Comparison of ENCODE assay signal across 1 cellular context in genomic region chr3:57691411-57692133, GRCh38.
TF ChIP-seq lines count a peak whose summit lies in the region.

No MANE protein-coding gene starts in this region.

TF ChIP-seq in H1, 55 proteins besides CTCF, POLR2A, EP300 and RAD21 (continued from another document):
- TF ChIP-seq CHD7 (IDR thresholded peaks at IDR 0.05; ENCODE audit: insufficient replicate concordance, low read length) (no peak), SIRT6 (IDR thresholded peaks at IDR 0.05; ENCODE audit: low read length) (no peak), YY1 (IDR thresholded peaks at IDR 0.05; ENCODE audit: low read depth, low read length) (no peak), SP1 (IDR thresholded peaks at IDR 0.05; ENCODE audit: low read depth, low read length) (no peak), USF2 (IDR thresholded peaks at IDR 0.05; ENCODE audit: low read length) (no peak), BCL11A (IDR thresholded peaks at IDR 0.05; ENCODE audit: low read depth in 2 of 2, low read length in 2 of 2) (no peak), POLR2AphosphoS5 (IDR thresholded peaks at IDR 0.05; ENCODE audit: low read depth, low read length) (no peak), JUN (IDR thresholded peaks at IDR 0.05; ENCODE audit: low read depth, low read length) (no peak), PHF8 (conservative IDR thresholded peaks at IDR 0.05; ENCODE audit: low read depth, low read length) (no peak), ATF3 (IDR thresholded peaks at IDR 0.05; ENCODE audit: insufficient read depth, low read depth, low read length) (no peak), TAF1 (IDR thresholded peaks at IDR 0.05; ENCODE audit: low read depth, low read length) (no peak), TAF7 (optimal IDR thresholded peaks at IDR 0.05; ENCODE audit: borderline replicate concordance, low read depth, low read length) (no peak), HDAC2 (IDR thresholded peaks at IDR 0.05; ENCODE audit: borderline replicate concordance in 1 of 2, low read depth in 2 of 2, low read length in 2 of 2) (no peak), POU5F1 (IDR thresholded peaks at IDR 0.05; ENCODE audit: low read depth, low read length) (no peak)
